6 cellular contexts compared by ENCODE assay signal in the genomic region with DNA sequence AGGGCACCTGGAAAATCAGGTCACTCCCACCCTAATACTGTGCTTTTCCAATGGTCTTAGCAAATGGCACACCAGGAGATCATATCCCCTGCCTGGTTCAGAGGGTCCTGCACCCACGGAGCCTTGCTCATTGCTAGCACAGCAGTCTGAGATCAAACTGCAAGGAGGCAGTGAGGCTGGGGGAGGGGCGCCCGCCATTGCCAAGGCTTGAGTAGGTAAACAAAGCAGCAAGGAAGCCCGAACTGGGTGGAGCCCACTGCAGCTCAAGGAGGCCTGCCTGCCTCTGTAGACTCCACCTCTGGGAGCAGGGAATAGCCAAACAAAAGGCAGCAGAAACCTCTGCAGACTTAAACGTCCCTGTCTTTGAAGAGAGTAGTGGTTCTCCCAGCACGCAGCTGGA. TPM values are rescaled to one million over a fixed set of nuclear protein-coding genes. Genes with fewer than 3 reads are reported as not detected.
"Had no signal": no experiment of that assay in that cellular context is flagged by ENCODE, and none has a peak within 500 bp of the region (broad histone marks: within the 10 kb centered on the region; RNA-seq: fewer than 3 reads in every experiment).

No MANE protein-coding gene starts in this region.

RNA-seq across cellular contexts. Expression of gene VGLL3, which starts 26.4 kb away (rescaled TPM):
- total RNA-seq: activated naive CD4-positive, alpha-beta T cell treated with anti-CD3 and anti-CD28 coated beads for 36 hours; activated naive CD8-positive, alpha-beta T cell treated with anti-CD3 and anti-CD28 coated beads for 36 hours; activated naive CD8-positive, alpha-beta T cell treated with anti-CD3 and anti-CD28 coated beads, Interleukin-2, amount 10 ng/mL, durations not matched to agents 7 days and 5 days; activated T-cell treated with anti-CD3 and anti-CD28 coated beads, Interleukin-2, amount 50 U/mL, for 72 hours; activated T-helper 1 cell treated with anti-CD3 and anti-CD28 coated beads, Interleukin-12 subunit alpha, Interleukin-12 subunit beta, Interleukin-2, Interleukin-4 antibody, amounts not matched to agents 30 ng/mL and 10 ng/mL and 1 ng/mL, durations not matched to agents 14 hours and 24 hours and 36 hours; activated T-helper 2 cell treated with anti-CD3 and anti-CD28 coated beads, Interferon-gamma antibody, Interleukin-2, Interleukin-4, amounts not matched to agents 10 μg/mL and 5 μg/mL and 100 μg/mL, durations not matched to agents 14 hours and 24 hours and 36 hours had no signal
